Comparison of ENCODE assay signal across 20 cellular contexts in the genomic region with DNA sequence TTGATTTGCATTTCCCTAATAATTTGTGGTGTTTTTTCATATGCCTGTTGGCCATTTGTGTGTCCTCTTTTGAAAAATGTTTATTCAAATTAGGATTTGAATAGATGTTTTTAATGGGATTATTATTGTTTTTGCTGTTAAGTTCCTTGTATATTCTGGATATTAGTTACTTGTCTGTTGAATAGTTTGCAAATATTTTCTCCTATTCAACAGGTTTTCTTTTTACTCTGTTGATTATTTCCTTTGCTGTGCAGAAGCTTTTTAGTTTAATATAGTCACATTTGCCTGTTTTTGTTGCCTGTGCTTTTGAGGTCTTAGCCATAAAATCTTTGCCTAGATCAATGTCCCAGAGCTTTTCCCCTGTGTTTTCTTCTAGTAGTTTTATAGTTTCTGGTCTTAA.
"Had no signal": no experiment of that assay in that cellular context is flagged by ENCODE, and none has a peak within 500 bp of the region (broad histone marks: within the 10 kb centered on the region; RNA-seq: fewer than 3 reads in every experiment).

No MANE protein-coding gene starts in this region.

- H3K4me3 ChIP-seq: heart left ventricle, ovary, right atrium auricular region, sigmoid colon, skin epidermis, stomach, thoracic aorta, transverse colon had no signal

- H3K27me3 ChIP-seq: heart left ventricle, ovary, right atrium auricular region, sigmoid colon, stomach, transverse colon had no signal

- H3K4me1 ChIP-seq: sigmoid colon had no signal

- H3K27ac Mint-ChIP-seq: nephron progenitor cell had no signal

- H3K4me3 Mint-ChIP-seq: naive thymus-derived CD4-positive, alpha-beta T cell; nephron progenitor cell had no signal

- H3K27me3 Mint-ChIP-seq: naive thymus-derived CD4-positive, alpha-beta T cell had no signal

- H3K36me3 ChIP-seq: ovary had no signal

- H3K9me3 ChIP-seq: heart left ventricle, ovary, right atrium auricular region, sigmoid colon, stomach, thoracic aorta, transverse colon had no signal

- ATAC-seq: esophagus mucosa; heart left ventricle; naive thymus-derived CD4-positive, alpha-beta T cell had no signal

- H3K27ac ChIP-seq: ovary, right atrium auricular region, sigmoid colon, skin epidermis, thoracic aorta had no signal

- H3K9me3 Mint-ChIP-seq: naive thymus-derived CD4-positive, alpha-beta T cell had no signal

- DNase-seq: cortex of kidney; effector memory CD4-positive, alpha-beta T cell; heart left ventricle; hippocampal formation; kidney glomerular epithelial cell; mammary epithelial cell; naive thymus-derived CD4-positive, alpha-beta T cell; nephron progenitor cell; ovary; sigmoid colon; stimulated activated CD4-positive, alpha-beta T cell treated with anti-CD3 and anti-CD28 coated beads, Interleukin-2, amount 100 ng/mL, for 24 hours; stimulated activated CD4-positive, alpha-beta T cell treated with anti-CD3 and anti-CD28 coated beads, Interleukin-4, amount 100 ng/mL, for 4 hours; stimulated activated naive CD4-positive, alpha-beta T cell; stomach; substantia nigra; transverse colon had no signal
